Comparison of ENCODE assay signal across 9 cellular contexts in the genomic region with DNA sequence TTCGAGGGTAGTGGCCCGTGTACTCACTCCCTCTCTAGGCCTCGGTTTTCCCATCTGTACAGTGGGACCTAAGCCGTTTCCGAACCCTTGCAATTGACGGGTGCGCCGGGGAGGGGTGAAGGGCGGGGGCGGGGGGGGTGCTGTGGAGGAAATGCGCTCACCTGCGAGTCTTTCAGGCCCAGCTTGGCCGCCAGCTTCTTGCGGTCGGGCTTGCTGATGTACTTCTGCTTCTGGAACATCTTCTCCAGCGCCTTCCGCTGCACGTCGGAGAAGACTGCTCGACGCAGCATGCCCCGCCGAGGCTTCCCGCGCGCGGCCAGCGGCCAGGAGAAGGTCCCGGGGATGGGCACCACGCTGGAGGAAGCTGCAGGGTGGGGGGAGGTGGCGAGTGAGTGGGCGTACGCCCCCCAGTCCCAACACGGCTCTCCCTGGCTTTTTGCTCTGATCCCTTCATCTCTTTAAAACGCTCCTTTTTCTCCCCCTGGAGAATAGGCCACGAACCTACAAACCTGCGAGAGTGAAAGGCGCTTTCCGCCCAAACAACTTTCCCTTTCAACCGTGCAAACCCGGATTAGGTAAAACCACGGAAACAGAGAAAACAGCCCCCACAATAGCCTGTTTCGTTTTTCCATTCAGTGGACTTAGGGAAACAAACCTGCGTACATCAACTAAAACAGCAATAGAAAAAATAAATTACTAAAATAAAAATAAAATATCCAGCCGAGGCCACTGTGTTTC. TPM values are rescaled to one million over a fixed set of nuclear protein-coding genes. Genes with fewer than 3 reads are reported as not detected.
A peak's percentile ranks its signal among the peaks of the same experiment; 100 is the strongest.
DNase-seq lines count a peak whose midpoint lies in the region; ATAC-seq and TF ChIP-seq lines count a peak whose summit lies in the region.
"Had no signal": no experiment of that assay in that cellular context is flagged by ENCODE, and none has a peak within 500 bp of the region (broad histone marks: within the 10 kb centered on the region; RNA-seq: fewer than 3 reads in every experiment).

No MANE protein-coding gene starts in this region.

- peaks cover 28% of the 10 kb centered on the region for H3K9me3 Mint-ChIP-seq in activated CD4-positive, alpha-beta T cell treated with anti-CD3 and anti-CD28 coated beads, Interleukin-2, amount 10 ng/mL, durations not matched to agents 24 days and 14 days
- H3K9me3 Mint-ChIP-seq in glutamatergic neuron (ENCODE audit: unreplicated experiment) = peaks cover 18% of the 10 kb centered on the region
- H3K9me3 Mint-ChIP-seq in stimulated activated naive B cell treated with anti-CD40 and anti-IgM and Interleukin-4, amounts not matched to agents 10 μg/mL and 1 μg/mL and 100 μg/mL, for 72 hours = peaks cover 12 to 13% of the 10 kb centered on the region in 2 donors

- DNase-seq in DMS 273 (lab: John Stamatoyannopoulos, UW; ENCODE audit: unreplicated experiment) (peak; percentile 6), DMS 273 treated with DMSO at 0.1 percent for 48 hours (lab: John Stamatoyannopoulos, UW) (no peak), glutamatergic neuron (peak; percentile 31), cortex of kidney (lab: John Stamatoyannopoulos, UW) (no peak), NCI-H748 (lab: John Stamatoyannopoulos, UW; ENCODE audit: unreplicated experiment) (no peak), epidermal melanocyte (ENCODE audit: insufficient read length, low spot score) (no peak)
- DNase-seq in activated CD4-positive, alpha-beta T cell treated with anti-CD3 and anti-CD28 coated beads, Interleukin-2, amount 10 ng/mL, durations not matched to agents 24 days and 14 days = peak; percentile 73
- no peak for DNase-seq in stimulated activated naive B cell treated with anti-CD40 and anti-IgM and Interleukin-4, amounts not matched to agents 10 μg/mL and 1 μg/mL and 100 μg/mL, for 72 hours
- DNase-seq: NCI-H187 treated with DMSO at 0.1 percent for 48 hours had no signal

- intact Hi-C loops in activated CD4-positive, alpha-beta T cell treated with anti-CD3 and anti-CD28 coated beads, Interleukin-2, amount 10 ng/mL, durations not matched to agents 24 days and 14 days (cut with micrococcal nuclease) = no loop called here

- H3K4me1 Mint-ChIP-seq in activated CD4-positive, alpha-beta T cell treated with anti-CD3 and anti-CD28 coated beads, Interleukin-2, amount 10 ng/mL, durations not matched to agents 24 days and 14 days = peaks cover 16% of the 10 kb centered on the region
- peaks cover 26% of the 10 kb centered on the region for H3K4me1 Mint-ChIP-seq in glutamatergic neuron (ENCODE audit: low read depth, unreplicated experiment)
- peaks cover 9 to 30% of the 10 kb centered on the region in 2 donors for H3K4me1 Mint-ChIP-seq in stimulated activated naive B cell treated with anti-CD40 and anti-IgM and Interleukin-4, amounts not matched to agents 10 μg/mL and 1 μg/mL and 100 μg/mL, for 72 hours

- peak overlapping the region; percentile 62 for H3K4me3 Mint-ChIP-seq in activated CD4-positive, alpha-beta T cell treated with anti-CD3 and anti-CD28 coated beads, Interleukin-2, amount 10 ng/mL, durations not matched to agents 24 days and 14 days
- H3K4me3 Mint-ChIP-seq in glutamatergic neuron (ENCODE audit: unreplicated experiment) = peak overlapping the region; percentile 72
- H3K4me3 Mint-ChIP-seq in stimulated activated naive B cell treated with anti-CD40 and anti-IgM and Interleukin-4, amounts not matched to agents 10 μg/mL and 1 μg/mL and 100 μg/mL, for 72 hours = peak overlapping the region; percentile 59 to 74

- H3K27ac Mint-ChIP-seq in activated CD4-positive, alpha-beta T cell treated with anti-CD3 and anti-CD28 coated beads, Interleukin-2, amount 10 ng/mL, durations not matched to agents 24 days and 14 days = no peak overlapping the region
- no peak overlapping the region for H3K27ac Mint-ChIP-seq in glutamatergic neuron (ENCODE audit: unreplicated experiment)
- no peak overlapping the region for H3K27ac Mint-ChIP-seq in stimulated activated naive B cell treated with anti-CD40 and anti-IgM and Interleukin-4, amounts not matched to agents 10 μg/mL and 1 μg/mL and 100 μg/mL, for 72 hours

- no peak for TF ChIP-seq CTCF in glutamatergic neuron (IDR thresholded peaks at IDR 0.05; ENCODE audit: partially characterized antibody, unreplicated experiment)

- H3K36me3 Mint-ChIP-seq in activated CD4-positive, alpha-beta T cell treated with anti-CD3 and anti-CD28 coated beads, Interleukin-2, amount 10 ng/mL, durations not matched to agents 24 days and 14 days (ENCODE audit: low read depth) = peaks cover 10% of the 10 kb centered on the region
- H3K36me3 Mint-ChIP-seq in glutamatergic neuron (ENCODE audit: unreplicated experiment) = no peaks in the 10 kb centered on the region
- peaks cover 12 to 18% of the 10 kb centered on the region in 2 donors for H3K36me3 Mint-ChIP-seq in stimulated activated naive B cell treated with anti-CD40 and anti-IgM and Interleukin-4, amounts not matched to agents 10 μg/mL and 1 μg/mL and 100 μg/mL, for 72 hours

- peak in 1 of 2 donors; percentile 39 for ATAC-seq in stimulated activated naive B cell treated with anti-CD40 and anti-IgM and Interleukin-4, amounts not matched to agents 10 μg/mL and 1 μg/mL and 100 μg/mL, for 72 hours (replicated peaks)

- peaks cover 65% of the 10 kb centered on the region for H3K27me3 Mint-ChIP-seq in activated CD4-positive, alpha-beta T cell treated with anti-CD3 and anti-CD28 coated beads, Interleukin-2, amount 10 ng/mL, durations not matched to agents 24 days and 14 days
- peaks cover 39% of the 10 kb centered on the region for H3K27me3 Mint-ChIP-seq in glutamatergic neuron (ENCODE audit: unreplicated experiment)
- H3K27me3 Mint-ChIP-seq in stimulated activated naive B cell treated with anti-CD40 and anti-IgM and Interleukin-4, amounts not matched to agents 10 μg/mL and 1 μg/mL and 100 μg/mL, for 72 hours = peaks cover 62 to 82% of the 10 kb centered on the region in 2 donors

RNA-seq across cellular contexts. Expression of a gene that starts 3.2 kb away (rescaled TPM):
- total RNA-seq in activated CD4-positive, alpha-beta T cell treated with anti-CD3 and anti-CD28 coated beads, Interleukin-2, amount 10 ng/mL, durations not matched to agents 24 days and 14 days = not detected in 2 replicates
- total RNA-seq in glutamatergic neuron (ENCODE audit: unreplicated experiment) = 0.29 TPM

Comparison
In these comparisons a context has a peak if more than half of its experiments do, and no peak if none do; other contexts are left out.
1. DNase-seq: peak in DMS 273 (single experiment), activated CD4-positive, alpha-beta T cell treated with anti-CD3 and anti-CD28 coated beads, Interleukin-2, amount 10 ng/mL, durations not matched to agents 24 days and 14 days (single experiment) and glutamatergic neuron (single experiment); none in DMS 273 treated with DMSO at 0.1 percent for 48 hours (single experiment), stimulated activated naive B cell treated with anti-CD40 and anti-IgM and Interleukin-4, amounts not matched to agents 10 μg/mL and 1 μg/mL and 100 μg/mL, for 72 hours (single experiment), cortex of kidney (single experiment), NCI-H748 (single experiment) and epidermal melanocyte (single experiment).
2. Peak in every context shown above with its lines, with median percentiles within 50 percentile points of each other: H3K4me3 Mint-ChIP-seq.